9 cellular contexts compared by ENCODE assay signal in genomic region chr2:56191617-56192016, GRCh38. TPM values are rescaled to one million over a fixed set of nuclear protein-coding genes. Genes with fewer than 3 reads are reported as not detected.
DNase-seq lines count a peak whose midpoint lies in the region; ATAC-seq and TF ChIP-seq lines count a peak whose summit lies in the region.
"Had no signal": no experiment of that assay in that cellular context is flagged by ENCODE, and none has a peak within 500 bp of the region (broad histone marks: within the 10 kb centered on the region; RNA-seq: fewer than 3 reads in every experiment).

No MANE protein-coding gene starts in this region.

- intact Hi-C loops in activated CD4-positive, alpha-beta T cell treated with anti-CD3 and anti-CD28 coated beads for 36 hours (cut with DNase I, micrococcal nuclease) = no loop called here
- intact Hi-C loops in CD4-positive, alpha-beta T cell (cut with DNase I, micrococcal nuclease) = no loop called here

- no peaks in the 10 kb centered on the region for H3K36me3 ChIP-seq in brain microvascular endothelial cell (replicated peaks)

- H3K27ac Mint-ChIP-seq in activated CD4-positive, alpha-beta T cell treated with anti-CD3 and anti-CD28 coated beads for 36 hours = no peak overlapping the region
- no peak overlapping the region for H3K27ac Mint-ChIP-seq in CD4-positive, alpha-beta T cell
- H3K27ac Mint-ChIP-seq: T-helper 1 cell treated with Interleukin-12 subunit alpha and Interleukin-12 subunit beta and Interleukin-4 antibody, amounts not matched to agents 30 μg/mL and 1 μg/mL, for 36 hours had no signal

- H3K27me3 ChIP-seq in brain microvascular endothelial cell (replicated peaks) = peaks cover 4% of the 10 kb centered on the region
- H3K27me3 ChIP-seq in CD4-positive, alpha-beta T cell (ENCODE audit: control insufficient read depth, insufficient read depth, low read length) = peaks cover 24% of the 10 kb centered on the region

- no peak for DNase-seq in GM12864 (ENCODE audit: low read depth)
- peak; percentile 32 for DNase-seq in NCI-H1105 (lab: John Stamatoyannopoulos, UW)
- DNase-seq in brain microvascular endothelial cell = no peak
- DNase-seq in lung microvascular endothelial cell (ENCODE audit: low read depth in 2 of 2) = peak; percentile 59 to 74
- DNase-seq in activated CD4-positive, alpha-beta T cell treated with anti-CD3 and anti-CD28 coated beads for 36 hours = no peak
- DNase-seq in CD4-positive, alpha-beta T cell = no peak
- no peak for DNase-seq in stimulated activated naive CD4-positive, alpha-beta T cell treated with Interleukin-2 at 50 U/mL for 16 hours (lab: John Stamatoyannopoulos, UW)

- H3K27ac ChIP-seq in brain microvascular endothelial cell = no peak overlapping the region
- H3K27ac ChIP-seq in CD4-positive, alpha-beta T cell (ENCODE audit: low read depth, low read length) = no peak overlapping the region

- no peaks in the 10 kb centered on the region for H3K4me1 Mint-ChIP-seq in activated CD4-positive, alpha-beta T cell treated with anti-CD3 and anti-CD28 coated beads for 36 hours
- no peaks in the 10 kb centered on the region for H3K4me1 Mint-ChIP-seq in CD4-positive, alpha-beta T cell (ENCODE audit: low read depth)

- CTCF ChIA-PET in activated CD4-positive, alpha-beta T cell treated with anti-CD3 and anti-CD28 coated beads for 36 hours (lab: Charles Lee) = interaction anchor here (0.9 kb wide), 1 partner anchor 12 kb away, joined by 4 read pairs; no protein-coding TSS in a partner anchor
- CTCF ChIA-PET in CD4-positive, alpha-beta T cell (lab: Charles Lee) = no interaction called here

- TF ChIP-seq CTCF in GM12864 (IDR thresholded peaks at IDR 0.05; ENCODE audit: low read depth, low read length, missing control alignments) (peak; percentile 43), brain microvascular endothelial cell (IDR thresholded peaks at IDR 0.05; ENCODE audit: low read depth, low read length, missing control alignments) (peak; percentile 60)
- no peak for TF ChIP-seq CTCF in CD4-positive, alpha-beta T cell (IDR thresholded peaks at IDR 0.05)

- in situ Hi-C loops in brain microvascular endothelial cell (cut with HindIII; ENCODE audit: low pct_ligation_motif_present, low sequenced_read_pairs) = loop anchor here (25.0 kb wide), 1 partner anchor 1321 kb away; no protein-coding TSS in a partner anchor

- H3K9me3 ChIP-seq in CD4-positive, alpha-beta T cell (ENCODE audit: control insufficient read depth, low read length) = no peaks in the 10 kb centered on the region

- no peaks in the 10 kb centered on the region for H3K36me3 Mint-ChIP-seq in activated CD4-positive, alpha-beta T cell treated with anti-CD3 and anti-CD28 coated beads for 36 hours (ENCODE audit: low read depth)
- H3K36me3 Mint-ChIP-seq in CD4-positive, alpha-beta T cell (ENCODE audit: low read depth) = no peaks in the 10 kb centered on the region

- no peaks in the 10 kb centered on the region for H3K9me3 Mint-ChIP-seq in activated CD4-positive, alpha-beta T cell treated with anti-CD3 and anti-CD28 coated beads for 36 hours (ENCODE audit: low read depth)
- H3K9me3 Mint-ChIP-seq in CD4-positive, alpha-beta T cell = no peaks in the 10 kb centered on the region
- H3K9me3 Mint-ChIP-seq: T-helper 1 cell treated with Interleukin-12 subunit alpha and Interleukin-12 subunit beta and Interleukin-4 antibody, amounts not matched to agents 30 μg/mL and 1 μg/mL, for 36 hours had no signal

- no peak overlapping the region for H3K4me3 Mint-ChIP-seq in activated CD4-positive, alpha-beta T cell treated with anti-CD3 and anti-CD28 coated beads for 36 hours
- H3K4me3 Mint-ChIP-seq in CD4-positive, alpha-beta T cell = no peak overlapping the region
- H3K4me3 Mint-ChIP-seq: T-helper 1 cell treated with Interleukin-12 subunit alpha and Interleukin-12 subunit beta and Interleukin-4 antibody, amounts not matched to agents 30 μg/mL and 1 μg/mL, for 36 hours had no signal

- H3K4me3 ChIP-seq in GM12864 (ENCODE audit: low read depth, low read length) = no peak overlapping the region
- no peak overlapping the region for H3K4me3 ChIP-seq in brain microvascular endothelial cell (ENCODE audit: low read depth, low read length)

- ATAC-seq in HG03520 (IDR thresholded peaks at IDR 0.05; ENCODE audit: unreplicated experiment) = no peak
- ATAC-seq in activated CD4-positive, alpha-beta T cell treated with anti-CD3 and anti-CD28 coated beads for 36 hours = no peak
- no peak for ATAC-seq in CD4-positive, alpha-beta T cell (ENCODE audit: poor library complexity)

- H3K27me3 Mint-ChIP-seq in activated CD4-positive, alpha-beta T cell treated with anti-CD3 and anti-CD28 coated beads for 36 hours = peaks cover 19% of the 10 kb centered on the region
- peaks cover 48% of the 10 kb centered on the region for H3K27me3 Mint-ChIP-seq in CD4-positive, alpha-beta T cell

- POLR2A ChIA-PET in activated CD4-positive, alpha-beta T cell treated with anti-CD3 and anti-CD28 coated beads for 36 hours (lab: Charles Lee) = interaction anchor here (0.6 kb wide), 1 partner anchor 665 kb away, joined by 4 read pairs; no protein-coding TSS in a partner anchor
- POLR2A ChIA-PET in CD4-positive, alpha-beta T cell (lab: Charles Lee) = no interaction called here

RNA-seq across cellular contexts. Expression of gene CCDC85A, which starts 7.8 kb away (rescaled TPM):
- 1.4 and 2.6 TPM in 2 replicates for total RNA-seq in lung microvascular endothelial cell
- not detected for total RNA-seq in activated CD4-positive, alpha-beta T cell treated with anti-CD3 and anti-CD28 coated beads for 36 hours
- total RNA-seq in CD4-positive, alpha-beta T cell = not detected

Comparison
In these comparisons a context has a peak if more than half of its experiments do, and no peak if none do; other contexts are left out.
1. DNase-seq: peak in NCI-H1105 (single experiment) and lung microvascular endothelial cell (2 of 2); none in GM12864 (single experiment), brain microvascular endothelial cell (single experiment), activated CD4-positive, alpha-beta T cell treated with anti-CD3 and anti-CD28 coated beads for 36 hours (single experiment), CD4-positive, alpha-beta T cell (0 of 10) and stimulated activated naive CD4-positive, alpha-beta T cell treated with Interleukin-2 at 50 U/mL for 16 hours (single experiment).